In the genomic region with DNA sequence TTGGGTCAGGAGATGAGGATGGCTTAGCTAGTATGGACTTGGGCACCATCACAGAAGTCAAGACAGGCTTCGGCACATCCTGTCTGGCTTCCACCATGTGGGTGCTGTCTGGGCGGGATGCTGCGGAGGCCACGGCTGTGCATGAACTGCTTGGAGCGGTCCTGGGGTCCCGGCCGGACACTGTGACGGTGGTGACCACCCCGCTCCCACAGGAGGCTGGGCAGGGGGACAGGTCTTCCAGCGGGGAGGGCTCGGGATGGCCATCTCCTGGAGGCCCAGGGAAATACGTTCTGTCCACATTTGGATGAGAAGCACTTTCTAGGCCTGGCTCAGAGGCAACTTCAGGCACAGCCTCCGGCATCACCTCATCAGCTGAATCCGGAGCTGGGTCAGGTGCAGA, we compare ENCODE assay signal across 16 cellular contexts. TPM values are rescaled to one million over a fixed set of nuclear protein-coding genes. Genes with fewer than 3 reads are reported as not detected.
A peak's percentile ranks its signal among the peaks of the same experiment; 100 is the strongest.
DNase-seq lines count a peak whose midpoint lies in the region; ATAC-seq and TF ChIP-seq lines count a peak whose summit lies in the region.
"Had no signal": no experiment of that assay in that cellular context is flagged by ENCODE, and none has a peak within 500 bp of the region (broad histone marks: within the 10 kb centered on the region; RNA-seq: fewer than 3 reads in every experiment).

No MANE protein-coding gene starts in this region.

- no peaks in the 10 kb centered on the region for H3K27me3 Mint-ChIP-seq in activated CD8-positive, alpha-beta T cell treated with anti-CD3 and anti-CD28 coated beads for 36 hours
- no peaks in the 10 kb centered on the region for H3K27me3 Mint-ChIP-seq in activated CD8-positive, alpha-beta T cell treated with anti-CD3 and anti-CD28 coated beads, Interleukin-2, amount 10 ng/mL, durations not matched to agents 7 days and 5 days (ENCODE audit: low read depth)
- no peaks in the 10 kb centered on the region for H3K27me3 Mint-ChIP-seq in neural progenitor cell (ENCODE audit: insufficient read depth, low read depth)

- H3F3A ChIP-seq in neural progenitor cell (ENCODE audit: low read depth): peaks cover 10% of the 10 kb centered on the region

- in situ Hi-C loops in brain microvascular endothelial cell (cut with HindIII; ENCODE audit: low pct_ligation_motif_present, low sequenced_read_pairs): no loop called here

- no peak for DNase-seq in activated CD8-positive, alpha-beta T cell treated with anti-CD3 and anti-CD28 coated beads for 36 hours
- no peak for DNase-seq in activated CD8-positive, alpha-beta T cell treated with anti-CD3 and anti-CD28 coated beads, Interleukin-2, amount 10 ng/mL, durations not matched to agents 7 days and 5 days
- DNase-seq in HuH-7 (ENCODE audit: low spot score): peak; percentile 55
- DNase-seq in brain microvascular endothelial cell: no peak
- DNase-seq in neural progenitor cell (ENCODE audit: low spot score): peak; percentile 34
- no peak for DNase-seq in amygdala (lab: John Stamatoyannopoulos, UW)
- DNase-seq in left ventricle myocardium superior: no peak
- DNase-seq: ACHN; activated CD4-positive, CD25-positive, alpha-beta regulatory T cell; KG1; NCI-H1436; stimulated activated CD4-positive, alpha-beta T cell treated with anti-CD3 and anti-CD28 coated beads, Interleukin-4, amount 100 ng/mL, for 1 hour; uterus had no signal

- no peaks in the 10 kb centered on the region for H3K9me3 ChIP-seq in neural progenitor cell (ENCODE audit: low read depth)
- H3K9me3 ChIP-seq: uterus had no signal

- CTCF ChIA-PET in activated CD8-positive, alpha-beta T cell treated with anti-CD3 and anti-CD28 coated beads for 36 hours (lab: Charles Lee): interaction anchor here (0.9 to 3.6 kb wide), 4 partner anchors 14 to 71 kb away, joined by 3 to 16 read pairs (median 4); no protein-coding TSS in a partner anchor
- CTCF ChIA-PET in activated CD8-positive, alpha-beta T cell treated with anti-CD3 and anti-CD28 coated beads, Interleukin-2, amount 10 ng/mL, durations not matched to agents 7 days and 5 days (lab: Charles Lee): interaction anchor here (1.0 to 2.5 kb wide), 8 partner anchors 9 to 79 kb away, joined by 3 to 14 read pairs (median 4); no protein-coding TSS in a partner anchor

- H3K9me3 Mint-ChIP-seq in activated CD8-positive, alpha-beta T cell treated with anti-CD3 and anti-CD28 coated beads for 36 hours: no peaks in the 10 kb centered on the region
- no peaks in the 10 kb centered on the region for H3K9me3 Mint-ChIP-seq in activated CD8-positive, alpha-beta T cell treated with anti-CD3 and anti-CD28 coated beads, Interleukin-2, amount 10 ng/mL, durations not matched to agents 7 days and 5 days (ENCODE audit: insufficient read depth)
- no peaks in the 10 kb centered on the region for H3K9me3 Mint-ChIP-seq in neural progenitor cell
- H3K9me3 Mint-ChIP-seq: T-helper 1 cell treated with Interleukin-12 subunit alpha and Interleukin-12 subunit beta and Interleukin-4 antibody, amounts not matched to agents 30 μg/mL and 1 μg/mL, for 36 hours had no signal

- H4K20me1 ChIP-seq in neural progenitor cell (ENCODE audit: low read depth): peaks cover 1% of the 10 kb centered on the region

- H3K36me3 ChIP-seq in brain microvascular endothelial cell (replicated peaks) (peaks cover 68% of the 10 kb centered on the region), neural progenitor cell (no peaks in the 10 kb centered on the region)
- H3K36me3 ChIP-seq: uterus had no signal

- no peak overlapping the region for H2AFZ ChIP-seq in neural progenitor cell (replicated peaks)

- no peak overlapping the region for H3K9ac ChIP-seq in neural progenitor cell

- intact Hi-C loops in activated CD8-positive, alpha-beta T cell treated with anti-CD3 and anti-CD28 coated beads for 36 hours (cut with micrococcal nuclease): no loop called here
- intact Hi-C loops in left ventricle myocardium superior (cut with micrococcal nuclease): no loop called here

- H3K27ac ChIP-seq in brain microvascular endothelial cell (no peak overlapping the region), neural progenitor cell (no peak overlapping the region)
- H3K27ac ChIP-seq: uterus had no signal

- no peak overlapping the region for H3K4me2 ChIP-seq in neural progenitor cell

- peaks cover 27% of the 10 kb centered on the region for H3K4me1 Mint-ChIP-seq in activated CD8-positive, alpha-beta T cell treated with anti-CD3 and anti-CD28 coated beads for 36 hours (ENCODE audit: low read depth)
- H3K4me1 Mint-ChIP-seq in activated CD8-positive, alpha-beta T cell treated with anti-CD3 and anti-CD28 coated beads, Interleukin-2, amount 10 ng/mL, durations not matched to agents 7 days and 5 days (ENCODE audit: low read depth): peaks cover 48% of the 10 kb centered on the region
- peaks cover 8% of the 10 kb centered on the region for H3K4me1 Mint-ChIP-seq in neural progenitor cell

- H3K4me1 ChIP-seq in neural progenitor cell: peaks cover 2% of the 10 kb centered on the region
- H3K4me1 ChIP-seq: uterus had no signal

- ATAC-seq in activated CD8-positive, alpha-beta T cell treated with anti-CD3 and anti-CD28 coated beads for 36 hours: no peak
- ATAC-seq in activated CD8-positive, alpha-beta T cell treated with anti-CD3 and anti-CD28 coated beads, Interleukin-2, amount 10 ng/mL, durations not matched to agents 7 days and 5 days: no peak
- no peak for ATAC-seq in left ventricle myocardium superior
- ATAC-seq in GM18907 (IDR thresholded peaks at IDR 0.05; ENCODE audit: unreplicated experiment): no peak

- POLR2A ChIA-PET in activated CD8-positive, alpha-beta T cell treated with anti-CD3 and anti-CD28 coated beads for 36 hours (lab: Charles Lee): interaction anchor here (1.0 to 1.9 kb wide), 4 partner anchors 10 to 65 kb away, joined by 3 to 7 read pairs (median 4); a partner anchor contains a TSS
- POLR2A ChIA-PET in activated CD8-positive, alpha-beta T cell treated with anti-CD3 and anti-CD28 coated beads, Interleukin-2, amount 10 ng/mL, durations not matched to agents 7 days and 5 days (lab: Charles Lee): interaction anchor here (0.9 to 1.1 kb wide), 3 partner anchors 18 to 41 kb away, joined by 3 to 5 read pairs (median 3); no protein-coding TSS in a partner anchor

- H3K36me3 Mint-ChIP-seq in activated CD8-positive, alpha-beta T cell treated with anti-CD3 and anti-CD28 coated beads for 36 hours (ENCODE audit: low read depth): peaks cover 60% of the 10 kb centered on the region
- H3K36me3 Mint-ChIP-seq in activated CD8-positive, alpha-beta T cell treated with anti-CD3 and anti-CD28 coated beads, Interleukin-2, amount 10 ng/mL, durations not matched to agents 7 days and 5 days (ENCODE audit: low read depth): peaks cover 84% of the 10 kb centered on the region
- peaks cover 20% of the 10 kb centered on the region for H3K36me3 Mint-ChIP-seq in neural progenitor cell

- no peaks in the 10 kb centered on the region for H3K27me3 ChIP-seq in brain microvascular endothelial cell (replicated peaks)
- H3K27me3 ChIP-seq in neural progenitor cell: no peaks in the 10 kb centered on the region
- H3K27me3 ChIP-seq: uterus had no signal

- H3K27ac Mint-ChIP-seq in activated CD8-positive, alpha-beta T cell treated with anti-CD3 and anti-CD28 coated beads for 36 hours: peak overlapping the region; percentile 25
- no peak overlapping the region for H3K27ac Mint-ChIP-seq in activated CD8-positive, alpha-beta T cell treated with anti-CD3 and anti-CD28 coated beads, Interleukin-2, amount 10 ng/mL, durations not matched to agents 7 days and 5 days
- H3K27ac Mint-ChIP-seq in neural progenitor cell: no peak overlapping the region

- no peak for TF ChIP-seq CTCF in activated CD8-positive, alpha-beta T cell treated with anti-CD3 and anti-CD28 coated beads for 36 hours (IDR thresholded peaks at IDR 0.05)
- TF ChIP-seq CTCF in brain microvascular endothelial cell (IDR thresholded peaks at IDR 0.05; ENCODE audit: low read depth, low read length, missing control alignments) (peak; percentile 44), neural progenitor cell (IDR thresholded peaks at IDR 0.05) (peak; percentile 27)

- H3K4me3 ChIP-seq in brain microvascular endothelial cell (ENCODE audit: low read depth, low read length) (no peak overlapping the region), neural progenitor cell (no peak overlapping the region)
- H3K4me3 ChIP-seq: uterus had no signal

- no peak overlapping the region for H3K4me3 Mint-ChIP-seq in activated CD8-positive, alpha-beta T cell treated with anti-CD3 and anti-CD28 coated beads for 36 hours
- no peak overlapping the region for H3K4me3 Mint-ChIP-seq in activated CD8-positive, alpha-beta T cell treated with anti-CD3 and anti-CD28 coated beads, Interleukin-2, amount 10 ng/mL, durations not matched to agents 7 days and 5 days
- H3K4me3 Mint-ChIP-seq in neural progenitor cell: no peak overlapping the region
- H3K4me3 Mint-ChIP-seq: T-helper 1 cell treated with Interleukin-12 subunit alpha and Interleukin-12 subunit beta and Interleukin-4 antibody, amounts not matched to agents 30 μg/mL and 1 μg/mL, for 36 hours had no signal

- H3K79me2 ChIP-seq in neural progenitor cell (ENCODE audit: low read depth): no peaks in the 10 kb centered on the region

RNA-seq across cellular contexts. Expression of a gene that starts 32.1 kb away (rescaled TPM):
- total RNA-seq in activated CD8-positive, alpha-beta T cell treated with anti-CD3 and anti-CD28 coated beads for 36 hours: 1 to 10 TPM; 7.5 to 7.6 TPM
- total RNA-seq in activated CD8-positive, alpha-beta T cell treated with anti-CD3 and anti-CD28 coated beads, Interleukin-2, amount 10 ng/mL, durations not matched to agents 7 days and 5 days: 1 to 10 TPM; 7.9 to 9.6 TPM
- total RNA-seq in neural progenitor cell (ENCODE audit: low replicate concordance) (29.1 and 36.3 TPM in 2 replicates), left ventricle myocardium superior (6.1 TPM)

RNA-seq across cellular contexts. Expression of a gene that starts 32.6 kb away (rescaled TPM):
- total RNA-seq in activated CD8-positive, alpha-beta T cell treated with anti-CD3 and anti-CD28 coated beads for 36 hours: 10 to 100 TPM; 45.9 to 47.4 TPM
- 10 to 100 TPM; 69.6 to 74.0 TPM for total RNA-seq in activated CD8-positive, alpha-beta T cell treated with anti-CD3 and anti-CD28 coated beads, Interleukin-2, amount 10 ng/mL, durations not matched to agents 7 days and 5 days
- 64.5 and 68.5 TPM in 2 replicates for total RNA-seq in neural progenitor cell (ENCODE audit: low replicate concordance)
- total RNA-seq in left ventricle myocardium superior: 38.3 TPM

RNA-seq across cellular contexts. Expression of a gene that starts 44.2 kb away (rescaled TPM):
- 10 to 100 TPM; 39.2 to 42.2 TPM for total RNA-seq in activated CD8-positive, alpha-beta T cell treated with anti-CD3 and anti-CD28 coated beads for 36 hours
- total RNA-seq in activated CD8-positive, alpha-beta T cell treated with anti-CD3 and anti-CD28 coated beads, Interleukin-2, amount 10 ng/mL, durations not matched to agents 7 days and 5 days: 10 to 100 TPM; 37.3 to 39.7 TPM
- total RNA-seq in neural progenitor cell (ENCODE audit: low replicate concordance): 48.7 and 50.0 TPM in 2 replicates
- 16.1 TPM for total RNA-seq in left ventricle myocardium superior

RNA-seq across cellular contexts. Expression of a gene that starts 58.8 kb away (rescaled TPM):
- total RNA-seq in activated CD8-positive, alpha-beta T cell treated with anti-CD3 and anti-CD28 coated beads for 36 hours: 10 to 100 TPM; 78.5 to 78.7 TPM
- total RNA-seq in activated CD8-positive, alpha-beta T cell treated with anti-CD3 and anti-CD28 coated beads, Interleukin-2, amount 10 ng/mL, durations not matched to agents 7 days and 5 days: 10 to 100 TPM; 57.8 to 69.7 TPM
- total RNA-seq in neural progenitor cell (ENCODE audit: low replicate concordance) (0.17 and 0.74 TPM in 2 replicates), left ventricle myocardium superior (1.5 TPM)
- total RNA-seq: myocyte had no signal

Comparison
In these comparisons a context has a peak if more than half of its experiments do, and no peak if none do; other contexts are left out.
1. DNase-seq: peak in HuH-7 (single experiment) and neural progenitor cell (single experiment); none in activated CD8-positive, alpha-beta T cell treated with anti-CD3 and anti-CD28 coated beads for 36 hours (single experiment), activated CD8-positive, alpha-beta T cell treated with anti-CD3 and anti-CD28 coated beads, Interleukin-2, amount 10 ng/mL, durations not matched to agents 7 days and 5 days (single experiment), brain microvascular endothelial cell (single experiment), amygdala (0 of 56) and left ventricle myocardium superior (single experiment).